ENCODE assay signal across 1 cellular context in the genomic region with DNA sequence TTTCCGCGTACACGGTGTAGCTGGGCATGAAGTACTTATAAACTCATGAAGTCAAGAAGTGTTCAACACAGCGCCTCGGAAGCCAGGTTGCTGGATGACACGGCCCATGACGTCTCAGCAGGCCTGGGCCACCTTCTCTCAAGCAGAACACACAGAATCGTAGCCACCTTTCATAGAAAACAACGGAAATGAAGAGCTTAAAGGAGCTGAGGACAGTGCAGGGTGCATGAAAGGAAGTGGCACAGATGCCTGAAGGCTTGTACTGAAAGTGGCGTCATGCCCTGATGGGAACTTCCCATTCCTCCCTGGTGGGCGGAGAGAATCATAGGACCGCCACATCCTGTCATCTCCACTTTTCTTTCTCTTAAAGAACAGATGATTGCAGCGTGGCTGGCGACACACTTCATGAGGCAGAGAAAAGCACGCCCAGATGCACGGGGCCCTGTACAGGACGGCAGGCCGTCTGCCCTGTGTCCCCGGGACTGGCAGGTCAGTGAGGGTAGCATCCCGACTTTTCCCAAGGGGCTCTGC.
TF ChIP-seq lines count a peak whose summit lies in the region.

No MANE protein-coding gene starts in this region.

TF ChIP-seq in HepG2, 621 proteins besides CTCF, POLR2A, EP300 and RAD21 (continued from another document):
- TF ChIP-seq ZIK1 (CRISPR knock-in tag; IDR thresholded peaks at IDR 0.05; ENCODE audit: borderline replicate concordance, low read depth) = no peak
- no peak for TF ChIP-seq PITX1 (CRISPR knock-in tag; IDR thresholded peaks at IDR 0.05)
- TF ChIP-seq MEIS2 (CRISPR knock-in tag; IDR thresholded peaks at IDR 0.05) = no peak
- no peak for TF ChIP-seq TFAP4 (IDR thresholded peaks at IDR 0.05; ENCODE audit: borderline replicate concordance, low read depth)
- TF ChIP-seq KDM3A (CRISPR knock-in tag; IDR thresholded peaks at IDR 0.05; ENCODE audit: low read depth) = no peak
- TF ChIP-seq ZBTB7B (CRISPR knock-in tag; IDR thresholded peaks at IDR 0.05) = no peak
- no peak for TF ChIP-seq NCOR1 (IDR thresholded peaks at IDR 0.05; ENCODE audit: borderline replicate concordance, low read length)
- TF ChIP-seq, protein P1, sequence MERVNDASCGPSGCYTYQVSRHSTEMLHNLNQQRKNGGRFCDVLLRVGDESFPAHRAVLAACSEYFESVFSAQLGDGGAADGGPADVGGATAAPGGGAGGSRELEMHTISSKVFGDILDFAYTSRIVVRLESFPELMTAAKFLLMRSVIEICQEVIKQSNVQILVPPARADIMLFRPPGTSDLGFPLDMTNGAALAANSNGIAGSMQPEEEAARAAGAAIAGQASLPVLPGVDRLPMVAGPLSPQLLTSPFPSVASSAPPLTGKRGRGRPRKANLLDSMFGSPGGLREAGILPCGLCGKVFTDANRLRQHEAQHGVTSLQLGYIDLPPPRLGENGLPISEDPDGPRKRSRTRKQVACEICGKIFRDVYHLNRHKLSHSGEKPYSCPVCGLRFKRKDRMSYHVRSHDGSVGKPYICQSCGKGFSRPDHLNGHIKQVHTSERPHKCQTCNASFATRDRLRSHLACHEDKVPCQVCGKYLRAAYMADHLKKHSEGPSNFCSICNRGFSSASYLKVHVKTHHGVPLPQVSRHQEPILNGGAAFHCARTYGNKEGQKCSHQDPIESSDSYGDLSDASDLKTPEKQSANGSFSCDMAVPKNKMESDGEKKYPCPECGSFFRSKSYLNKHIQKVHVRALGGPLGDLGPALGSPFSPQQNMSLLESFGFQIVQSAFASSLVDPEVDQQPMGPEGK (CRISPR knock-in tag; IDR thresholded peaks at IDR 0.05) = no peak
- TF ChIP-seq ADNP (CRISPR knock-in tag; IDR thresholded peaks at IDR 0.05) = no peak
- no peak for TF ChIP-seq HMG20B (CRISPR knock-in tag; conservative IDR thresholded peaks at IDR 0.05)
- no peak for TF ChIP-seq ZNF282 (IDR thresholded peaks at IDR 0.05; ENCODE audit: partially characterized antibody)
- no peak for TF ChIP-seq LCORL (IDR thresholded peaks at IDR 0.05)
- TF ChIP-seq LCORL (CRISPR knock-in tag; IDR thresholded peaks at IDR 0.05) = no peak
- TF ChIP-seq SNAPC5 (CRISPR knock-in tag; IDR thresholded peaks at IDR 0.05; ENCODE audit: borderline replicate concordance) = no peak
